ENCODE assay signal across 8 cellular contexts in the genomic region with DNA sequence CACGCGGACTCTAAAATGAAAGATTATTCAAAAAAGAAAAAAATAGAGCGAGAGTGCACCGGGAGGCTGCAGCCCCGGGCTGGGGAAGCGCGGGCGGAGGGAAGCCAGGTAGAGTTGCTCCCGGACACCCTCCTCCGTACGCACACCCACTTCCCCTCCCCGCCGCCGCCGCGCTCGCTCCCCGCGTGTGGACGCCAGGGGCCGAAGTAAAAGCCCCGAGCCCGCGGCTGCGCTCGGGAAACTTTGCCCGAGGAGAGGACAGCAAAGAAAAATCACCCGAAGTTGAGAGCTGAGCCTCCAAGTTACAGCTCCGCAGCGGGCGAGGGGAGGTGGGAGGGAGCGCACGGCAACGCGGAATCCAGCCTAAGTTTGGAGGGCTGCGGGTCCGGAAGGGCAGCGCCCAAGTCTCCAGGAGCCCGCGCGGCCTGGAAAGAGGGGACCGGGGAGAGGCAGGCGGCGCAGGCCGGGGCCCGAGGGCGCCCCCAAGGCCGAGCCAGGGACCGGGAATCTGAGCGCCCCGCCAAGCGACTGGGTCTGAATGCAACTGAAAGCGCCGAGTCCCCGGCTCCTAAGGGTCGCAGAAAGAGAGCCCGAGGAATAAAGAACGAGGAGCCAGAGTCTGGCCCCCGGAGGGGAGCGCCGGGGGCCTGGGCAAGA. TPM values are rescaled to one million over a fixed set of nuclear protein-coding genes. Genes with fewer than 3 reads are reported as not detected.
DNase-seq lines count a peak whose midpoint lies in the region; TF ChIP-seq lines count a peak whose summit lies in the region.

No MANE protein-coding gene starts in this region.

- no peak overlapping the region for H3K27ac ChIP-seq in ectodermal cell (ENCODE audit: insufficient read depth, low read depth, low read length, poor library complexity, severe bottlenecking)
- H3K27ac ChIP-seq in urinary bladder (ENCODE audit: low read depth), result no peak overlapping the region

- peaks cover 80% of the 10 kb centered on the region for H3K27me3 ChIP-seq in ectodermal cell (ENCODE audit: control insufficient read depth, insufficient read depth, low read length, poor library complexity, severe bottlenecking)

- H3K36me3 ChIP-seq in ectodermal cell (ENCODE audit: control insufficient read depth, insufficient read depth, low read length), result no peaks in the 10 kb centered on the region
- H3K36me3 ChIP-seq in urinary bladder (ENCODE audit: insufficient read depth), result no peaks in the 10 kb centered on the region

- no peaks in the 10 kb centered on the region for H3K9me3 ChIP-seq in ectodermal cell (ENCODE audit: control insufficient read depth, low read length)

- H3K4me3 ChIP-seq in ectodermal cell (ENCODE audit: insufficient read depth, low read depth, low read length), result peak overlapping the region; percentile 50
- peak overlapping the region; percentile 47 for H3K4me3 ChIP-seq in urinary bladder (ENCODE audit: low read depth, low read length)

- WGBS in ectodermal cell, 2 experiments, result 0 to 1% methylated on average over 61 of the region's 61 CpGs
- under 1% methylated on average over 61 of the region's 61 CpGs for WGBS in urinary bladder

- DNase-seq in EH (ENCODE audit: low read depth), result peak; percentile 27
- peak; percentile 10 for DNase-seq in HCEC 1CT
- peak; percentile 26 for DNase-seq in midbrain (lab: John Stamatoyannopoulos, UW)
- no peak for DNase-seq in NCI-H1436 (lab: John Stamatoyannopoulos, UW)
- no peak for DNase-seq in medulla oblongata (ENCODE audit: extremely low spot score)

- TF ChIP-seq POLR2A in Raji (IDR thresholded peaks at IDR 0.05; ENCODE audit: insufficient read depth, low read depth, low read length), result peak; percentile 45

- peaks cover 27% of the 10 kb centered on the region for H3K4me1 ChIP-seq in ectodermal cell (ENCODE audit: control insufficient read depth, insufficient read depth, low read length)
- peaks cover 2% of the 10 kb centered on the region for H3K4me1 ChIP-seq in urinary bladder (ENCODE audit: insufficient read depth)

RNA-seq across cellular contexts. Expression of a gene that starts 0.7 kb away (rescaled TPM):
- 1.8 TPM for polyA plus RNA-seq in ectodermal cell (2013, experiment 1 of 4)
- 0.82 TPM for polyA plus RNA-seq in ectodermal cell (2013, experiment 2 of 4)
- polyA plus RNA-seq in ectodermal cell (2013, experiment 3 of 4), result 1.9 TPM
- polyA plus RNA-seq in ectodermal cell (2013, experiment 4 of 4), result 1.9 TPM
- 10.9 TPM for total RNA-seq in urinary bladder
- 2.4 TPM for polyA plus RNA-seq in urinary bladder

Comparison
In these comparisons a context has a peak if more than half of its experiments do, and no peak if none do; other contexts are left out.
1. DNase-seq: peak in EH (single experiment), HCEC 1CT (single experiment) and midbrain (single experiment); none in NCI-H1436 (single experiment) and medulla oblongata (single experiment).